ENCODE assay signal across 8 cellular contexts in the genomic region with DNA sequence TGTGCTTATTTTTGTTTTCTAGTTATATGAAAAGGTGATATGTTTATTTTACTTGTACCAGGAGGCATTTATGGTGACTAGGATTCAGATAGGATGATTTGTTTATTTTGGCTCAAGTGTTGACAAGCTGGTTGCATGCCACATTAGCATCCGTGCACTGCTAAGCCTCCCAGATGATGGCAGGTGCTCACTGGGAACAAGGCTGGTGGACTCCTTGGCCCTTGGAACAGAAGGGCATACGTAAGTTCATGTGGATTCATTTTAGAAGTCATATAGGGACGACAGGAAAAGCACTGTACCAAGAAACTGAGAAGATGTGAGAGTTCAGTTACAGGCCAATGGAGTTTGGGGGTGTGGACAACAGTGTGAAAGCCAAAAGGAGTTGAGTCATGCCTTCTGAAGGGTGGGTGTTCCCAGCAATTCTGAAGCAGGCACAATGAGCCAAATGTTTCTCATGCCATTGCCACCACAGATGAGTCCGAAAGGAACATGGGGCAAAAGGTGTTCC.
DNase-seq lines count a peak whose midpoint lies in the region; ATAC-seq and TF ChIP-seq lines count a peak whose summit lies in the region.

No MANE protein-coding gene starts in this region.

- H4K20me1 ChIP-seq in DND-41 (ENCODE audit: insufficient read depth, low read length) (no peaks in the 10 kb centered on the region), SK-N-SH (ENCODE audit: insufficient read depth) (no peaks in the 10 kb centered on the region), MM.1S (ENCODE audit: insufficient read depth, low read length) (no peaks in the 10 kb centered on the region)

- no peak; a peak in 1 of 4 replicates for TF ChIP-seq EP300 in SK-N-SH (IDR thresholded peaks at IDR 0.05; ENCODE audit: borderline replicate concordance in 1 of 2, low read depth in 1 of 2, low read length in 1 of 2)

- H3K4me2 ChIP-seq in DND-41 (ENCODE audit: insufficient read depth, low read length) (no peak overlapping the region), SK-N-SH (peak overlapping the region; percentile 32; the same call in 1 of the 2 replicates), MM.1S (ENCODE audit: low read depth, low read length) (no peak overlapping the region)

- H3K36me3 ChIP-seq in DND-41 (ENCODE audit: insufficient read depth, low read length) (no peaks in the 10 kb centered on the region), SK-N-SH (replicated peaks in 1 of 2; ENCODE audit: control insufficient read depth in 1 of 2, insufficient read depth in 2 of 2, low read length in 1 of 2) (no peaks in the 10 kb centered on the region), MM.1S (replicated peaks; ENCODE audit: insufficient read depth, low read length) (no peaks in the 10 kb centered on the region)

- 48% methylated on average over 4 of the region's 4 CpGs for WGBS in SK-N-SH (ENCODE audit: low lambda C conversion rate)

- H3K9ac ChIP-seq in DND-41 (ENCODE audit: low read depth, low read length) (no peak overlapping the region), SK-N-SH (no peak overlapping the region), MM.1S (ENCODE audit: low read length) (no peak overlapping the region)

- DNase-seq in DND-41, result no peak
- peak; percentile 51 for DNase-seq in HK-2 (ENCODE audit: unreplicated experiment)
- DNase-seq in SK-N-SH, result no peak
- DNase-seq in glomerular visceral epithelial cell (ENCODE audit: extremely low spot score), result peak; percentile 85
- no peak for DNase-seq in MM.1S
- DNase-seq in NK-92 (lab: John Stamatoyannopoulos, UW; ENCODE audit: unreplicated experiment), result no peak
- no peak for DNase-seq in middle frontal gyrus (ENCODE audit: extremely low spot score, low spot score)
- DNase-seq in NAMALWA (ENCODE audit: low spot score), result no peak

- CTCF ChIA-PET in SK-N-SH (lab: Yijun Ruan, JAX), result no interaction called here

- H3K79me2 ChIP-seq in DND-41 (ENCODE audit: insufficient read depth, low read length) (no peaks in the 10 kb centered on the region), SK-N-SH (ENCODE audit: insufficient read depth) (no peaks in the 10 kb centered on the region), MM.1S (ENCODE audit: low read length) (no peaks in the 10 kb centered on the region)

- H3K4me3 ChIP-seq in DND-41 (ENCODE audit: low read depth in 1 of 2, low read length in 2 of 2) (no peak overlapping the region), SK-N-SH (ENCODE audit: low read depth in 2 of 2, low read length in 1 of 2) (no peak overlapping the region), MM.1S (ENCODE audit: low read length) (no peak overlapping the region)

- POLR2A ChIA-PET in SK-N-SH (lab: Yijun Ruan, JAX), result no interaction called here

- ATAC-seq in DND-41 (ENCODE audit: insufficient read depth, low read depth), result 0 out of 3 replicates have a peak, but pooled peaks have one; percentile 9

- TF ChIP-seq CTCF in DND-41 (IDR thresholded peaks at IDR 0.05; ENCODE audit: borderline replicate concordance, extremely low read depth, low read length, poor library complexity, severe bottlenecking), result no peak
- no peak for TF ChIP-seq CTCF in SK-N-SH (IDR thresholded peaks at IDR 0.05)
- no peak for TF ChIP-seq CTCF in MM.1S (IDR thresholded peaks at IDR 0.05; ENCODE audit: low read length)

- no peaks in the 10 kb centered on the region for H3K4me1 ChIP-seq in DND-41 (ENCODE audit: insufficient read depth, low read length)
- H3K4me1 ChIP-seq in SK-N-SH (ENCODE audit: control insufficient read depth in 1 of 2, insufficient read depth in 2 of 2, low read depth in 1 of 2, low read length in 1 of 2), result peaks cover 2 to 23% of the 10 kb centered on the region in 2 experiments; a peak in 3 of 4 replicates
- no peaks in the 10 kb centered on the region for H3K4me1 ChIP-seq in MM.1S (ENCODE audit: low read length)

- TF ChIP-seq RAD21 in SK-N-SH (IDR thresholded peaks at IDR 0.05; ENCODE audit: low read length), result no peak

- H2AFZ ChIP-seq in DND-41 (ENCODE audit: low read depth, low read length) (no peak overlapping the region), SK-N-SH (ENCODE audit: low read depth) (peak overlapping the region; percentile 16; the same call in 1 of the 2 replicates), MM.1S (ENCODE audit: low read length) (no peak overlapping the region)

- H3K9me2 ChIP-seq in SK-N-SH (no peaks in the 10 kb centered on the region), MM.1S (replicated peaks; ENCODE audit: insufficient read depth, low read length) (no peaks in the 10 kb centered on the region)

- H3F3A ChIP-seq in SK-N-SH (replicated peaks; ENCODE audit: insufficient read depth) (peaks cover 13% of the 10 kb centered on the region), MM.1S (ENCODE audit: insufficient read depth, low read length) (no peaks in the 10 kb centered on the region)

- H3K27ac ChIP-seq in DND-41 (ENCODE audit: low read length) (no peak overlapping the region), SK-N-SH (ENCODE audit: low read depth in 2 of 2, low read length in 1 of 2) (peak overlapping the region in 1 of 2 experiments; percentile 62; a peak in 2 of 4 replicates), MM.1S (ENCODE audit: low read length) (no peak overlapping the region)

- H3K27me3 ChIP-seq in DND-41 (ENCODE audit: insufficient read depth, low read length, poor library complexity) (no peaks in the 10 kb centered on the region), SK-N-SH (ENCODE audit: insufficient read depth) (no peaks in the 10 kb centered on the region), MM.1S (replicated peaks; ENCODE audit: insufficient read depth, low read length) (no peaks in the 10 kb centered on the region)

- no peaks in the 10 kb centered on the region for H3K9me3 ChIP-seq in DND-41 (ENCODE audit: insufficient read depth, low read length, severe bottlenecking)
- H3K9me3 ChIP-seq in SK-N-SH, result no peaks in the 10 kb centered on the region
- H3K9me3 ChIP-seq in MM.1S (replicated peaks; ENCODE audit: insufficient read depth, low read length), result no peaks in the 10 kb centered on the region

TF ChIP-seq in SK-N-SH, 30 proteins besides CTCF, POLR2A, EP300 and RAD21 (continues in another document):
- TF ChIP-seq RFX5 (IDR thresholded peaks at IDR 0.05; ENCODE audit: low read length) (no peak), FOSL2 (IDR thresholded peaks at IDR 0.05; ENCODE audit: borderline replicate concordance, low read depth) (peak; percentile 63; the same call in 1 of the 2 replicates), CHD2 (IDR thresholded peaks at IDR 0.05; ENCODE audit: low read length, partially characterized antibody) (no peak), ELF1 (IDR thresholded peaks at IDR 0.05) (no peak), EZH2phosphoT487 (IDR thresholded peaks at IDR 0.05; ENCODE audit: borderline replicate concordance, low read depth) (no peak), POLR2AphosphoS5 (IDR thresholded peaks at IDR 0.05; ENCODE audit: low read depth, low read length) (no peak), MXI1 (IDR thresholded peaks at IDR 0.05; ENCODE audit: low read depth, low read length) (no peak), GABPA (IDR thresholded peaks at IDR 0.05; ENCODE audit: low read depth) (no peak), JUND (IDR thresholded peaks at IDR 0.05) (no peak), RCOR1 (IDR thresholded peaks at IDR 0.05; ENCODE audit: low read length) (no peak), TAF1 (IDR thresholded peaks at IDR 0.05; ENCODE audit: borderline replicate concordance, low read depth, low read length) (no peak), GATA2 (CRISPR knock-in tag; IDR thresholded peaks at IDR 0.05) (no peak), TEAD4 (IDR thresholded peaks at IDR 0.05; ENCODE audit: borderline replicate concordance, insufficient read depth) (no peak)
- TF ChIP-seq, protein P1, sequence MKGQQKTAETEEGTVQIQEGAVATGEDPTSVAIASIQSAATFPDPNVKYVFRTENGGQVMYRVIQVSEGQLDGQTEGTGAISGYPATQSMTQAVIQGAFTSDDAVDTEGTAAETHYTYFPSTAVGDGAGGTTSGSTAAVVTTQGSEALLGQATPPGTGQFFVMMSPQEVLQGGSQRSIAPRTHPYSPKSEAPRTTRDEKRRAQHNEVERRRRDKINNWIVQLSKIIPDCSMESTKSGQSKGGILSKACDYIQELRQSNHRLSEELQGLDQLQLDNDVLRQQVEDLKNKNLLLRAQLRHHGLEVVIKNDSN (IDR thresholded peaks at IDR 0.05; ENCODE audit: borderline replicate concordance, low read depth), result no peak
- TF ChIP-seq, protein P2, sequence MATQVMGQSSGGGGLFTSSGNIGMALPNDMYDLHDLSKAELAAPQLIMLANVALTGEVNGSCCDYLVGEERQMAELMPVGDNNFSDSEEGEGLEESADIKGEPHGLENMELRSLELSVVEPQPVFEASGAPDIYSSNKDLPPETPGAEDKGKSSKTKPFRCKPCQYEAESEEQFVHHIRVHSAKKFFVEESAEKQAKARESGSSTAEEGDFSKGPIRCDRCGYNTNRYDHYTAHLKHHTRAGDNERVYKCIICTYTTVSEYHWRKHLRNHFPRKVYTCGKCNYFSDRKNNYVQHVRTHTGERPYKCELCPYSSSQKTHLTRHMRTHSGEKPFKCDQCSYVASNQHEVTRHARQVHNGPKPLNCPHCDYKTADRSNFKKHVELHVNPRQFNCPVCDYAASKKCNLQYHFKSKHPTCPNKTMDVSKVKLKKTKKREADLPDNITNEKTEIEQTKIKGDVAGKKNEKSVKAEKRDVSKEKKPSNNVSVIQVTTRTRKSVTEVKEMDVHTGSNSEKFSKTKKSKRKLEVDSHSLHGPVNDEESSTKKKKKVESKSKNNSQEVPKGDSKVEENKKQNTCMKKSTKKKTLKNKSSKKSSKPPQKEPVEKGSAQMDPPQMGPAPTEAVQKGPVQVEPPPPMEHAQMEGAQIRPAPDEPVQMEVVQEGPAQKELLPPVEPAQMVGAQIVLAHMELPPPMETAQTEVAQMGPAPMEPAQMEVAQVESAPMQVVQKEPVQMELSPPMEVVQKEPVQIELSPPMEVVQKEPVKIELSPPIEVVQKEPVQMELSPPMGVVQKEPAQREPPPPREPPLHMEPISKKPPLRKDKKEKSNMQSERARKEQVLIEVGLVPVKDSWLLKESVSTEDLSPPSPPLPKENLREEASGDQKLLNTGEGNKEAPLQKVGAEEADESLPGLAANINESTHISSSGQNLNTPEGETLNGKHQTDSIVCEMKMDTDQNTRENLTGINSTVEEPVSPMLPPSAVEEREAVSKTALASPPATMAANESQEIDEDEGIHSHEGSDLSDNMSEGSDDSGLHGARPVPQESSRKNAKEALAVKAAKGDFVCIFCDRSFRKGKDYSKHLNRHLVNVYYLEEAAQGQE (IDR thresholded peaks at IDR 0.05; ENCODE audit: low read depth, low read length), result no peak
- TF ChIP-seq, protein P3, sequence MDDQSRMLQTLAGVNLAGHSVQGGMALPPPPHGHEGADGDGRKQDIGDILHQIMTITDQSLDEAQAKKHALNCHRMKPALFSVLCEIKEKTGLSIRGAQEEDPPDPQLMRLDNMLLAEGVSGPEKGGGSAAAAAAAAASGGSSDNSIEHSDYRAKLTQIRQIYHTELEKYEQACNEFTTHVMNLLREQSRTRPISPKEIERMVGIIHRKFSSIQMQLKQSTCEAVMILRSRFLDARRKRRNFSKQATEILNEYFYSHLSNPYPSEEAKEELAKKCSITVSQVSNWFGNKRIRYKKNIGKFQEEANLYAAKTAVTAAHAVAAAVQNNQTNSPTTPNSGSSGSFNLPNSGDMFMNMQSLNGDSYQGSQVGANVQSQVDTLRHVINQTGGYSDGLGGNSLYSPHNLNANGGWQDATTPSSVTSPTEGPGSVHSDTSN (IDR thresholded peaks at IDR 0.05), result no peak; the same call in 1 of the 2 replicates

Comparison
In these comparisons a context has a peak if more than half of its experiments do, and no peak if none do; other contexts are left out.
1. DNase-seq: peak in HK-2 (single experiment) and glomerular visceral epithelial cell (single experiment); none in DND-41 (single experiment), SK-N-SH (single experiment), MM.1S (single experiment), NK-92 (single experiment), middle frontal gyrus (single experiment) and NAMALWA (single experiment).